In genomic region chr20:56202493-56203077, GRCh38 we compare ENCODE assay signal across 11 cellular contexts. TPM values are rescaled to one million over a fixed set of nuclear protein-coding genes. Genes with fewer than 3 reads are reported as not detected.
A peak's percentile ranks its signal among the peaks of the same experiment; 100 is the strongest.
DNase-seq lines count a peak whose midpoint lies in the region; ATAC-seq and TF ChIP-seq lines count a peak whose summit lies in the region.
"Had no signal": no experiment of that assay in that cellular context is flagged by ENCODE, and none has a peak within 500 bp of the region (broad histone marks: within the 10 kb centered on the region; RNA-seq: fewer than 3 reads in every experiment).

No MANE protein-coding gene starts in this region.

- H3K36me3 Mint-ChIP-seq in MCF 10A (ENCODE audit: insufficient read depth, unreplicated experiment): no peaks in the 10 kb centered on the region
- H3K36me3 Mint-ChIP-seq in naive thymus-derived CD4-positive, alpha-beta T cell: peaks cover 0 to 11% (median 0%) of the 10 kb centered on the region in 5 donors

- H3K9ac ChIP-seq in MM.1S (ENCODE audit: low read length): no peak overlapping the region

- H3K4me2 ChIP-seq in MM.1S (ENCODE audit: low read depth, low read length): no peak overlapping the region

- DNase-seq in GM10266 (ENCODE audit: extremely low spot score): no peak
- peak; percentile 12 for DNase-seq in MM.1S
- DNase-seq in MCF 10A (ENCODE audit: unreplicated experiment): peak; percentile 63
- DNase-seq in medulla oblongata (ENCODE audit: extremely low spot score): peak; percentile 27
- DNase-seq in naive thymus-derived CD4-positive, alpha-beta T cell: no peak
- no peak for DNase-seq in NCI-H2227 (lab: John Stamatoyannopoulos, UW; ENCODE audit: unreplicated experiment)
- DNase-seq: left lung; stimulated activated CD4-positive, alpha-beta T cell treated with anti-CD3 and anti-CD28 coated beads, Interleukin-4, amount 100 ng/mL, for 1 hour had no signal

- CTCF ChIA-PET in MCF 10A (lab: Yijun Ruan, JAX): interaction anchor here (0.6 to 7.7 kb wide), 52 partner anchors 15 to 1634 kb away, joined by 3 to 89 read pairs (median 4); partner anchors contain the start of gene MC3R
- CTCF ChIA-PET in naive thymus-derived CD4-positive, alpha-beta T cell (lab: Charles Lee): interaction anchor here (0.6 kb wide), 1 partner anchor 316 kb away, joined by 3 read pairs; no protein-coding TSS in a partner anchor

- H3F3A ChIP-seq in MM.1S (ENCODE audit: insufficient read depth, low read length): no peaks in the 10 kb centered on the region

- no peaks in the 10 kb centered on the region for H3K27me3 ChIP-seq in MM.1S (replicated peaks; ENCODE audit: insufficient read depth, low read length)
- no peaks in the 10 kb centered on the region for H3K27me3 ChIP-seq in naive thymus-derived CD4-positive, alpha-beta T cell (ENCODE audit: control insufficient read depth in 2 of 2, insufficient read depth in 2 of 2, low read length in 2 of 2)
- H3K27me3 ChIP-seq: left lung had no signal

- no peak overlapping the region for H2AFZ ChIP-seq in MM.1S (ENCODE audit: low read length)

- no peaks in the 10 kb centered on the region for H3K36me3 ChIP-seq in MM.1S (replicated peaks; ENCODE audit: insufficient read depth, low read length)
- no peaks in the 10 kb centered on the region for H3K36me3 ChIP-seq in naive thymus-derived CD4-positive, alpha-beta T cell (ENCODE audit: control insufficient read depth in 2 of 3, insufficient read depth in 3 of 3, low read length in 3 of 3)
- H3K36me3 ChIP-seq: left lung had no signal

- no peaks in the 10 kb centered on the region for H3K4me1 Mint-ChIP-seq in MCF 10A (ENCODE audit: insufficient read depth, unreplicated experiment)
- no peaks in the 10 kb centered on the region for H3K4me1 Mint-ChIP-seq in naive thymus-derived CD4-positive, alpha-beta T cell

- no peaks in the 10 kb centered on the region for H3K9me2 ChIP-seq in MM.1S (replicated peaks; ENCODE audit: insufficient read depth, low read length)

- H4K20me1 ChIP-seq in MM.1S (ENCODE audit: insufficient read depth, low read length): no peaks in the 10 kb centered on the region

- no peak for ATAC-seq in naive thymus-derived CD4-positive, alpha-beta T cell
- ATAC-seq in HG03139 (IDR thresholded peaks at IDR 0.05; ENCODE audit: unreplicated experiment) (no peak), GM18519 (IDR thresholded peaks at IDR 0.05; ENCODE audit: low FRiP score, unreplicated experiment) (no peak)
- ATAC-seq: left lung had no signal

- BruUV-seq in MCF 10A (replicated peaks; lab: Mats Ljungman, UMichigan): no TSS peak

- H3K4me3 ChIP-seq in MM.1S (ENCODE audit: low read length): no peak overlapping the region
- no peak overlapping the region for H3K4me3 ChIP-seq in naive thymus-derived CD4-positive, alpha-beta T cell (ENCODE audit: low read length)
- H3K4me3 ChIP-seq: left lung had no signal

- intact Hi-C loops in MCF 10A (cut with micrococcal nuclease): loop anchor here (1.0 to 2.0 kb wide), 4 partner anchors 47 to 314 kb away; partner anchors contain the start of genes AURKA and CSTF1
- intact Hi-C loops in naive thymus-derived CD4-positive, alpha-beta T cell (cut with micrococcal nuclease): no loop called here

- no peak overlapping the region for H3K27ac ChIP-seq in MM.1S (ENCODE audit: low read length)
- no peak overlapping the region for H3K27ac ChIP-seq in naive thymus-derived CD4-positive, alpha-beta T cell (ENCODE audit: low read depth, low read length)
- H3K27ac ChIP-seq: left lung had no signal

- peak; percentile 24 for TF ChIP-seq CTCF in GM10266 (IDR thresholded peaks at IDR 0.05; ENCODE audit: control insufficient read depth, insufficient read depth, low read depth, missing control alignments)
- TF ChIP-seq CTCF in MM.1S (IDR thresholded peaks at IDR 0.05; ENCODE audit: low read length): peak; percentile 31
- TF ChIP-seq CTCF in MCF 10A (IDR thresholded peaks at IDR 0.05; ENCODE audit: unreplicated experiment): peak; percentile 73

- no peak overlapping the region for H3K27ac Mint-ChIP-seq in MCF 10A (ENCODE audit: low read depth, unreplicated experiment)
- no peak overlapping the region for H3K27ac Mint-ChIP-seq in naive thymus-derived CD4-positive, alpha-beta T cell
- H3K27ac Mint-ChIP-seq: T-helper 1 cell treated with Interleukin-12 subunit alpha and Interleukin-12 subunit beta and Interleukin-4 antibody, amounts not matched to agents 30 μg/mL and 1 μg/mL, for 36 hours had no signal

- no peaks in the 10 kb centered on the region for H3K9me3 ChIP-seq in MM.1S (replicated peaks; ENCODE audit: insufficient read depth, low read length)
- peaks cover 0 to 19% (median 3%) of the 10 kb centered on the region in 3 experiments for H3K9me3 ChIP-seq in naive thymus-derived CD4-positive, alpha-beta T cell (ENCODE audit: control insufficient read depth in 2 of 3, low read length in 3 of 3)

- H3K79me2 ChIP-seq in MM.1S (ENCODE audit: low read length): no peaks in the 10 kb centered on the region

- POLR2A ChIA-PET in MCF 10A (lab: Yijun Ruan, JAX): interaction anchor here (0.6 to 1.2 kb wide), 2 partner anchors 150 to 156 kb away, joined by 3 to 9 read pairs; partner anchors contain the start of gene FAM210B
- POLR2A ChIA-PET in naive thymus-derived CD4-positive, alpha-beta T cell (lab: Charles Lee): interaction anchor here (0.7 kb wide), 1 partner anchor 539 kb away, joined by 4 read pairs; no protein-coding TSS in a partner anchor

- H3K27me3 Mint-ChIP-seq in MCF 10A (ENCODE audit: insufficient read depth, unreplicated experiment): no peaks in the 10 kb centered on the region
- peaks cover 0 to 19% (median 3%) of the 10 kb centered on the region in 5 donors for H3K27me3 Mint-ChIP-seq in naive thymus-derived CD4-positive, alpha-beta T cell

- no peaks in the 10 kb centered on the region for H3K4me1 ChIP-seq in MM.1S (ENCODE audit: low read length)
- H3K4me1 ChIP-seq in naive thymus-derived CD4-positive, alpha-beta T cell (ENCODE audit: control insufficient read depth in 2 of 2, insufficient read depth in 2 of 2, low read length in 2 of 2): no peaks in the 10 kb centered on the region
- H3K4me1 ChIP-seq: left lung had no signal

- H3K4me3 Mint-ChIP-seq in MCF 10A (ENCODE audit: unreplicated experiment): no peak overlapping the region
- no peak overlapping the region for H3K4me3 Mint-ChIP-seq in naive thymus-derived CD4-positive, alpha-beta T cell
- H3K4me3 Mint-ChIP-seq: T-helper 1 cell treated with Interleukin-12 subunit alpha and Interleukin-12 subunit beta and Interleukin-4 antibody, amounts not matched to agents 30 μg/mL and 1 μg/mL, for 36 hours had no signal

- H3K9me3 Mint-ChIP-seq in MCF 10A (ENCODE audit: unreplicated experiment): peaks cover 26% of the 10 kb centered on the region
- peaks cover 10 to 44% (median 23%) of the 10 kb centered on the region in 11 donors for H3K9me3 Mint-ChIP-seq in naive thymus-derived CD4-positive, alpha-beta T cell

RNA-seq across cellular contexts. Expression of gene MC3R, which starts 45.9 kb away (rescaled TPM):
- not detected in 2 replicates for total RNA-seq in MCF 10A (2022)
- not detected for total RNA-seq in naive thymus-derived CD4-positive, alpha-beta T cell
- not detected for polyA plus RNA-seq in naive thymus-derived CD4-positive, alpha-beta T cell
- total RNA-seq: left lung had no signal

Comparison
In these comparisons a context has a peak if more than half of its experiments do, and no peak if none do; other contexts are left out.
1. DNase-seq: peak in MM.1S (single experiment), MCF 10A (single experiment) and medulla oblongata (single experiment); none in GM10266 (single experiment), naive thymus-derived CD4-positive, alpha-beta T cell (0 of 9) and NCI-H2227 (single experiment).
2. Peak in every context shown above with its lines, with median percentiles within 50 percentile points of each other: CTCF ChIP-seq.